In the genomic region with DNA sequence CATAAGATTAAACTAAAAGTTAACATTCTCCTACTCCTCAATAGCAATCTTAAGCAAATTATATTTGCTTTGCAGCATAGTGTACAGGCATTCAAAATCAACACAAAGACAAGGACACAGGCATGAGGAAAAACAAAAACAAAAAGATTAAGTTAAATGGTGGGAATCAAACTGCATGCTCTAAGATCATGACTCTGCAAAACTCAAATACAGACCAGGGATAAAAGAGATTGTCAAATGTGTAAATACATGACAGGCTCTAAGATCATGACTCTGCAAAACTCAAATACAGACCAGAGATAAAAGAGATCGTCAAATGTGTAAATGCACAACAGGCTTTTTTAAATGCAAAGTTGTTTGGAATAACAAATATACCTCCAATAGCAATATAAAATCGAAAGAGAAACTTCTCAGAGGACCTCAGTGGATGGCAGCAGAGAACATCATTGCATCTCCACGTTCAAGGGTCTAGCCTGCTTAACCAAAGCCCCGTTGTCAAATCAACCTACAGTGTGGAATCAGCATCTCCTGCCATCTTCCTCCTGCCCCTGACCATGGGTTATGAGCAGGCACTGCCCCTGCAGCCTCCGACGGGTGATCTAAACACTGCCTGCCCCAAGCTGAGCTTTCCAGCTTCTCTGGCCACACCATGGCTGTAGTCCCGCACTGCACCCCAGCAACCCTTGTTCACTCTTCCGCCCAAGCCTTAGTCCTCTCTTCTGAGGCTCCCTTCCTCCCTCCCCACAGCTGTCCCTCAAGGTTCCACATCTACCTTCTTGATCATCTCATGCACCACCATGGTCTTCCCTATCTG, we compare ENCODE assay signal across 1 cellular context.
TF ChIP-seq lines count a peak whose summit lies in the region.

No MANE protein-coding gene starts in this region.

TF ChIP-seq in HepG2, 621 proteins besides CTCF, POLR2A, EP300 and RAD21 (continued from another document):
- TF ChIP-seq, protein P1, sequence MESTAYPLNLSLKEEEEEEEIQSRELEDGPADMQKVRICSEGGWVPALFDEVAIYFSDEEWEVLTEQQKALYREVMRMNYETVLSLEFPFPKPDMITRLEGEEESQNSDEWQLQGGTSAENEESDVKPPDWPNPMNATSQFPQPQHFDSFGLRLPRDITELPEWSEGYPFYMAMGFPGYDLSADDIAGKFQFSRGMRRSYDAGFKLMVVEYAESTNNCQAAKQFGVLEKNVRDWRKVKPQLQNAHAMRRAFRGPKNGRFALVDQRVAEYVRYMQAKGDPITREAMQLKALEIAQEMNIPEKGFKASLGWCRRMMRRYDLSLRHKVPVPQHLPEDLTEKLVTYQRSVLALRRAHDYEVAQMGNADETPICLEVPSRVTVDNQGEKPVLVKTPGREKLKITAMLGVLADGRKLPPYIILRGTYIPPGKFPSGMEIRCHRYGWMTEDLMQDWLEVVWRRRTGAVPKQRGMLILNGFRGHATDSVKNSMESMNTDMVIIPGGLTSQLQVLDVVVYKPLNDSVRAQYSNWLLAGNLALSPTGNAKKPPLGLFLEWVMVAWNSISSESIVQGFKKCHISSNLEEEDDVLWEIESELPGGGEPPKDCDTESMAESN (CRISPR knock-in tag; conservative IDR thresholded peaks at IDR 0.05), result no peak
- TF ChIP-seq SMYD3 (CRISPR knock-in tag; IDR thresholded peaks at IDR 0.05) (no peak), ZNF616 (CRISPR knock-in tag; IDR thresholded peaks at IDR 0.05; ENCODE audit: low read depth) (no peak)
- TF ChIP-seq, protein P2, sequence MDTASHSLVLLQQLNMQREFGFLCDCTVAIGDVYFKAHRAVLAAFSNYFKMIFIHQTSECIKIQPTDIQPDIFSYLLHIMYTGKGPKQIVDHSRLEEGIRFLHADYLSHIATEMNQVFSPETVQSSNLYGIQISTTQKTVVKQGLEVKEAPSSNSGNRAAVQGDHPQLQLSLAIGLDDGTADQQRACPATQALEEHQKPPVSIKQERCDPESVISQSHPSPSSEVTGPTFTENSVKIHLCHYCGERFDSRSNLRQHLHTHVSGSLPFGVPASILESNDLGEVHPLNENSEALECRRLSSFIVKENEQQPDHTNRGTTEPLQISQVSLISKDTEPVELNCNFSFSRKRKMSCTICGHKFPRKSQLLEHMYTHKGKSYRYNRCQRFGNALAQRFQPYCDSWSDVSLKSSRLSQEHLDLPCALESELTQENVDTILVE (CRISPR knock-in tag; IDR thresholded peaks at IDR 0.05), result 0 out of 2 replicates have a peak, but pooled peaks have one; percentile 31
